Comparison of ENCODE assay signal across 8 cellular contexts in the genomic region with DNA sequence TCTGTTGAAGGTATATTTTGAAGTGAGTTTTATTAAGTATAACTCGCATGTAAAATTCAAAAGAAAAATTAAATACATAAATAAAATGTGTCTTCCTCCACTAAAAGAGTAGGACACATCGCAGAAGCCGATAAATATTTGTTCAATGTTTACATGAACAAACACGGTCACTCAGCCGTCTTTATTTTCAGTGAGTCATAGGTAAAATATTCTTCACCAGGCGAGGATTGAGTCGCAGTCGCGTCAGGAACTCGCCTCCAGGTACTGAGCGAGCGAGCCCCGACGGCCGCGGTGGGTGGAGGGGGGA. TPM values are rescaled to one million over a fixed set of nuclear protein-coding genes. Genes with fewer than 3 reads are reported as not detected.
DNase-seq lines count a peak whose midpoint lies in the region; ATAC-seq and TF ChIP-seq lines count a peak whose summit lies in the region.

No MANE protein-coding gene starts in this region.

- no peak for DNase-seq in HFF-Myc (ENCODE audit: extremely low read depth, low read depth)
- no peak for DNase-seq in activated CD8-positive, alpha-beta T cell treated with anti-CD3 and anti-CD28 coated beads, Interleukin-2, amount 10 ng/mL, durations not matched to agents 7 days and 5 days
- no peak for DNase-seq in iPS DF 6.9 (ENCODE audit: low read depth, low spot score)
- no peak for DNase-seq in NCI-H774 (lab: John Stamatoyannopoulos, UW)
- DNase-seq in NCI-H1092 treated with DMSO at 0.1 percent for 48 hours (lab: John Stamatoyannopoulos, UW) = no peak
- DNase-seq in H4 (ENCODE audit: low spot score) = no peak

- H3K9me3 Mint-ChIP-seq in activated CD8-positive, alpha-beta T cell treated with anti-CD3 and anti-CD28 coated beads, Interleukin-2, amount 10 ng/mL, durations not matched to agents 7 days and 5 days (ENCODE audit: insufficient read depth) = no peaks in the 10 kb centered on the region
- H3K9me3 Mint-ChIP-seq in stimulated activated memory B cell treated with anti-CD40 and anti-IgM and Interleukin-4, amounts not matched to agents 10 μg/mL and 1 μg/mL and 100 μg/mL, for 72 hours = no peaks in the 10 kb centered on the region

- no CpG with 5 or more reads among the region's 16 CpGs for WGBS in iPS DF 6.9 (ENCODE audit: insufficient coverage, insufficient read length)

- H3K36me3 ChIP-seq in iPS DF 6.9 (ENCODE audit: control insufficient read depth, insufficient read depth, low read length) = no peaks in the 10 kb centered on the region

- CTCF ChIA-PET in activated CD8-positive, alpha-beta T cell treated with anti-CD3 and anti-CD28 coated beads, Interleukin-2, amount 10 ng/mL, durations not matched to agents 7 days and 5 days (lab: Charles Lee) = interaction anchor here (1.0 to 1.3 kb wide), 4 partner anchors 13 to 33 kb away, joined by 3 to 12 read pairs (median 5); no protein-coding TSS in a partner anchor

- peak overlapping the region; percentile 72 for H3K4me3 Mint-ChIP-seq in activated CD8-positive, alpha-beta T cell treated with anti-CD3 and anti-CD28 coated beads, Interleukin-2, amount 10 ng/mL, durations not matched to agents 7 days and 5 days
- peak overlapping the region; percentile 82 for H3K4me3 Mint-ChIP-seq in stimulated activated memory B cell treated with anti-CD40 and anti-IgM and Interleukin-4, amounts not matched to agents 10 μg/mL and 1 μg/mL and 100 μg/mL, for 72 hours

- ATAC-seq in activated CD8-positive, alpha-beta T cell treated with anti-CD3 and anti-CD28 coated beads, Interleukin-2, amount 10 ng/mL, durations not matched to agents 7 days and 5 days = no peak
- no peak for ATAC-seq in stimulated activated memory B cell treated with anti-CD40 and anti-IgM and Interleukin-4, amounts not matched to agents 10 μg/mL and 1 μg/mL and 100 μg/mL, for 72 hours
- no peak for ATAC-seq in HG03045 (IDR thresholded peaks at IDR 0.05; ENCODE audit: unreplicated experiment)

- H3K27me3 Mint-ChIP-seq in activated CD8-positive, alpha-beta T cell treated with anti-CD3 and anti-CD28 coated beads, Interleukin-2, amount 10 ng/mL, durations not matched to agents 7 days and 5 days (ENCODE audit: low read depth) = peaks cover 10% of the 10 kb centered on the region
- H3K27me3 Mint-ChIP-seq in stimulated activated memory B cell treated with anti-CD40 and anti-IgM and Interleukin-4, amounts not matched to agents 10 μg/mL and 1 μg/mL and 100 μg/mL, for 72 hours = no peaks in the 10 kb centered on the region

- peak overlapping the region; percentile 57 for H3K4me3 ChIP-seq in HFF-Myc (replicated peaks; ENCODE audit: low read depth, low read length)
- peak overlapping the region; percentile 99; the same call in 1 of the 2 replicates for H3K4me3 ChIP-seq in iPS DF 6.9 (ENCODE audit: low read length)

- peak overlapping the region; percentile 97 for H3K27ac Mint-ChIP-seq in activated CD8-positive, alpha-beta T cell treated with anti-CD3 and anti-CD28 coated beads, Interleukin-2, amount 10 ng/mL, durations not matched to agents 7 days and 5 days
- peak overlapping the region; percentile 90 for H3K27ac Mint-ChIP-seq in stimulated activated memory B cell treated with anti-CD40 and anti-IgM and Interleukin-4, amounts not matched to agents 10 μg/mL and 1 μg/mL and 100 μg/mL, for 72 hours

- no peaks in the 10 kb centered on the region for H3K9me3 ChIP-seq in iPS DF 6.9 (ENCODE audit: control insufficient read depth, insufficient read depth, low read length)

- no peak overlapping the region for H3K27ac ChIP-seq in iPS DF 6.9 (ENCODE audit: low read length)

- no peaks in the 10 kb centered on the region for H3K27me3 ChIP-seq in iPS DF 6.9 (ENCODE audit: control insufficient read depth, insufficient read depth, low read length)

- H3K36me3 Mint-ChIP-seq in activated CD8-positive, alpha-beta T cell treated with anti-CD3 and anti-CD28 coated beads, Interleukin-2, amount 10 ng/mL, durations not matched to agents 7 days and 5 days (ENCODE audit: low read depth) = no peaks in the 10 kb centered on the region
- H3K36me3 Mint-ChIP-seq in stimulated activated memory B cell treated with anti-CD40 and anti-IgM and Interleukin-4, amounts not matched to agents 10 μg/mL and 1 μg/mL and 100 μg/mL, for 72 hours = no peaks in the 10 kb centered on the region

- POLR2A ChIA-PET in activated CD8-positive, alpha-beta T cell treated with anti-CD3 and anti-CD28 coated beads, Interleukin-2, amount 10 ng/mL, durations not matched to agents 7 days and 5 days (lab: Charles Lee) = interaction anchor here (0.7 to 1.3 kb wide), 6 partner anchors 24 to 238 kb away, joined by 3 to 4 read pairs (median 3); a partner anchor contains a TSS

- H3K4me1 Mint-ChIP-seq in activated CD8-positive, alpha-beta T cell treated with anti-CD3 and anti-CD28 coated beads, Interleukin-2, amount 10 ng/mL, durations not matched to agents 7 days and 5 days (ENCODE audit: low read depth) = peaks cover 19% of the 10 kb centered on the region
- H3K4me1 Mint-ChIP-seq in stimulated activated memory B cell treated with anti-CD40 and anti-IgM and Interleukin-4, amounts not matched to agents 10 μg/mL and 1 μg/mL and 100 μg/mL, for 72 hours = peaks cover 15% of the 10 kb centered on the region

- no peaks in the 10 kb centered on the region for H3K4me1 ChIP-seq in iPS DF 6.9 (ENCODE audit: control insufficient read depth, insufficient read depth, low read length)

- no peak for TF ChIP-seq CTCF in HFF-Myc (IDR thresholded peaks at IDR 0.05; ENCODE audit: low read depth, low read length, missing control alignments)

RNA-seq across cellular contexts. Expression of a gene that starts 0.3 kb away (rescaled TPM):
- 10 to 100 TPM; 49.3 to 51.7 TPM for total RNA-seq in activated CD8-positive, alpha-beta T cell treated with anti-CD3 and anti-CD28 coated beads, Interleukin-2, amount 10 ng/mL, durations not matched to agents 7 days and 5 days
- 61.2 and 73.0 TPM in 2 replicates for total RNA-seq in H4 (2014; rRNA removed; shearing (Covaris generic))

RNA-seq across cellular contexts. Expression of a gene that starts 3.9 kb away (rescaled TPM):
- total RNA-seq in activated CD8-positive, alpha-beta T cell treated with anti-CD3 and anti-CD28 coated beads, Interleukin-2, amount 10 ng/mL, durations not matched to agents 7 days and 5 days = 1 to 10 TPM; 4.1 to 4.2 TPM
- total RNA-seq in H4 (2014; rRNA removed; shearing (Covaris generic)) = 2.5 and 2.8 TPM in 2 replicates

RNA-seq across cellular contexts. Expression of a gene that starts 44.6 kb away (rescaled TPM):
- total RNA-seq in activated CD8-positive, alpha-beta T cell treated with anti-CD3 and anti-CD28 coated beads, Interleukin-2, amount 10 ng/mL, durations not matched to agents 7 days and 5 days = 1 to 10 TPM; 4.1 to 5.6 TPM
- total RNA-seq in H4 (2014; rRNA removed; shearing (Covaris generic)) = 20.4 and 29.7 TPM in 2 replicates

RNA-seq across cellular contexts. Expression of a gene that starts 44.6 kb away (rescaled TPM):
- 10 to 100 TPM; 20.2 to 21.4 TPM for total RNA-seq in activated CD8-positive, alpha-beta T cell treated with anti-CD3 and anti-CD28 coated beads, Interleukin-2, amount 10 ng/mL, durations not matched to agents 7 days and 5 days
- 4.1 and 4.5 TPM in 2 replicates for total RNA-seq in H4 (2014; rRNA removed; shearing (Covaris generic))

RNA-seq across cellular contexts. Expression of a gene that starts 44.9 kb away (rescaled TPM):
- 10 to 100 TPM; 32.8 to 33.5 TPM for total RNA-seq in activated CD8-positive, alpha-beta T cell treated with anti-CD3 and anti-CD28 coated beads, Interleukin-2, amount 10 ng/mL, durations not matched to agents 7 days and 5 days
- total RNA-seq in H4 (2014; rRNA removed; shearing (Covaris generic)) = 7.5 and 10.2 TPM in 2 replicates
